Comparison of ENCODE assay signal across 1 cellular context in the genomic region with DNA sequence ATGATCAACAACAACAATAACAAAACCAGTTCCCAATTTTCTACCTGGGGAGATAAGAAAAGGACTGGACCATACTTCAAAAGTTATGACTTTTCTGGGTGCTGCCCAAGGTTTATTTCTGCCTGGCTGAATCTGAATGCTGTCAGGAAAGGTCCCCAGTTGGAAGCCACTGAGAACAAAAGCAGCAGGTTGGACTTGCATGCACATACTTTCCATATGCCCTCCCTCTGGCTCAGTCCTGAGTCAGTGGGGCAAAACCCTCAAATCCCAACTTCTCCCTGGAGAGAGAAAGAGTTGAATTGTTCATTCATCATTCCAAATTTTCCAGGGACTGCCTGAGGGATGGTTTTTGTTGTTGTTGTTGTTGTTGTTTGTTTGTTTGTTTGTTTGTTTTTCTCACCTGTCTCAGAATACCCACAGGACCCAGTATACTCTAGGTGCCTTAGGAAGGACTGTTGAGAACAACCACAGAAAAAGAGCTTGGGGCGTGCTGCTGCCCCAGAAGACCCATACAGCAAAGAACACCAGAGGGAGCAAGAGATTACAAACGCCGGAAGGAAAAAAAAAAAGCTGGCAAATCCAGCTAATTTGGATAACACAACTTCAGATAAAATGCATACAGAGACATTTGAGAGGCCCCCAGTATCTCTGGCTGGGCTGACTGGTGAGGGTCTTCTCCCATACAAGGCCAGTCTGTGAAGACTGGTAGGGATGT.
TF ChIP-seq lines count a peak whose summit lies in the region.

No MANE protein-coding gene starts in this region.

TF ChIP-seq in WTC11, 78 proteins besides CTCF, POLR2A, EP300 and RAD21 (continued from another document):
- TF ChIP-seq, protein P1, sequence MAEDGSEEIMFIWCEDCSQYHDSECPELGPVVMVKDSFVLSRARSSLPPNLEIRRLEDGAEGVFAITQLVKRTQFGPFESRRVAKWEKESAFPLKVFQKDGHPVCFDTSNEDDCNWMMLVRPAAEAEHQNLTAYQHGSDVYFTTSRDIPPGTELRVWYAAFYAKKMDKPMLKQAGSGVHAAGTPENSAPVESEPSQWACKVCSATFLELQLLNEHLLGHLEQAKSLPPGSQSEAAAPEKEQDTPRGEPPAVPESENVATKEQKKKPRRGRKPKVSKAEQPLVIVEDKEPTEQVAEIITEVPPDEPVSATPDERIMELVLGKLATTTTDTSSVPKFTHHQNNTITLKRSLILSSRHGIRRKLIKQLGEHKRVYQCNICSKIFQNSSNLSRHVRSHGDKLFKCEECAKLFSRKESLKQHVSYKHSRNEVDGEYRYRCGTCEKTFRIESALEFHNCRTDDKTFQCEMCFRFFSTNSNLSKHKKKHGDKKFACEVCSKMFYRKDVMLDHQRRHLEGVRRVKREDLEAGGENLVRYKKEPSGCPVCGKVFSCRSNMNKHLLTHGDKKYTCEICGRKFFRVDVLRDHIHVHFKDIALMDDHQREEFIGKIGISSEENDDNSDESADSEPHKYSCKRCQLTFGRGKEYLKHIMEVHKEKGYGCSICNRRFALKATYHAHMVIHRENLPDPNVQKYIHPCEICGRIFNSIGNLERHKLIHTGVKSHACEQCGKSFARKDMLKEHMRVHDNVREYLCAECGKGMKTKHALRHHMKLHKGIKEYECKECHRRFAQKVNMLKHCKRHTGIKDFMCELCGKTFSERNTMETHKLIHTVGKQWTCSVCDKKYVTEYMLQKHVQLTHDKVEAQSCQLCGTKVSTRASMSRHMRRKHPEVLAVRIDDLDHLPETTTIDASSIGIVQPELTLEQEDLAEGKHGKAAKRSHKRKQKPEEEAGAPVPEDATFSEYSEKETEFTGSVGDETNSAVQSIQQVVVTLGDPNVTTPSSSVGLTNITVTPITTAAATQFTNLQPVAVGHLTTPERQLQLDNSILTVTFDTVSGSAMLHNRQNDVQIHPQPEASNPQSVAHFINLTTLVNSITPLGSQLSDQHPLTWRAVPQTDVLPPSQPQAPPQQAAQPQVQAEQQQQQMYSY (CRISPR knock-in tag; IDR thresholded peaks at IDR 0.05) = no peak
